Comparison of ENCODE assay signal across 11 cellular contexts in genomic region chr2:42170619-42171395, GRCh38. TPM values are rescaled to one million over a fixed set of nuclear protein-coding genes. Genes with fewer than 3 reads are reported as not detected.
DNase-seq lines count a peak whose midpoint lies in the region; ATAC-seq lines count a peak whose summit lies in the region.
"Had no signal": no experiment of that assay in that cellular context is flagged by ENCODE, and none has a peak within 500 bp of the region (broad histone marks: within the 10 kb centered on the region; RNA-seq: fewer than 3 reads in every experiment).

No MANE protein-coding gene starts in this region.

- H3K36me3 Mint-ChIP-seq in activated CD8-positive, alpha-beta T cell treated with anti-CD3 and anti-CD28 coated beads, Interleukin-2, amount 10 ng/mL, durations not matched to agents 7 days and 5 days (ENCODE audit: low read depth) = peaks cover 8% of the 10 kb centered on the region

- 63% methylated on average over 9 of the region's 9 CpGs for WGBS in right cardiac atrium

- H3K27me3 Mint-ChIP-seq in activated CD8-positive, alpha-beta T cell treated with anti-CD3 and anti-CD28 coated beads, Interleukin-2, amount 10 ng/mL, durations not matched to agents 7 days and 5 days (ENCODE audit: low read depth) = no peaks in the 10 kb centered on the region

- no peak for DNase-seq in SJCRH30
- DNase-seq in right cardiac atrium = no peak
- DNase-seq in NCI-H1092 (lab: John Stamatoyannopoulos, UW) = no peak
- DNase-seq in iPS-NIHi7 (ENCODE audit: extremely low spot score) = no peak
- DNase-seq in activated CD8-positive, alpha-beta T cell treated with anti-CD3 and anti-CD28 coated beads, Interleukin-2, amount 10 ng/mL, durations not matched to agents 7 days and 5 days = no peak
- DNase-seq: HCEC 1CT, NCI-H1048 had no signal

- no peak overlapping the region for H3K27ac ChIP-seq in SJCRH30
- H3K27ac ChIP-seq in right cardiac atrium (ENCODE audit: low read length) = no peak overlapping the region
- no peak overlapping the region for H3K27ac ChIP-seq in skeletal muscle tissue (ENCODE audit: low read depth, low read length)

- H3K9me3 Mint-ChIP-seq in activated CD8-positive, alpha-beta T cell treated with anti-CD3 and anti-CD28 coated beads, Interleukin-2, amount 10 ng/mL, durations not matched to agents 7 days and 5 days (ENCODE audit: insufficient read depth) = no peaks in the 10 kb centered on the region

- POLR2A ChIA-PET in activated CD8-positive, alpha-beta T cell treated with anti-CD3 and anti-CD28 coated beads, Interleukin-2, amount 10 ng/mL, durations not matched to agents 7 days and 5 days (lab: Charles Lee) = interaction anchor here (0.7 to 4.1 kb wide), 8 partner anchors 8 to 71 kb away, joined by 3 to 37 read pairs (median 7); no protein-coding TSS in a partner anchor

- intact Hi-C loops in right cardiac atrium (cut with DNase I) = loop anchor here in 1 of 4 donors (10.0 kb wide), 1 partner anchor 56 kb away; no protein-coding TSS in a partner anchor

- H3K27me3 ChIP-seq in SJCRH30 (no peaks in the 10 kb centered on the region), right cardiac atrium (ENCODE audit: control insufficient read depth, insufficient read depth) (no peaks in the 10 kb centered on the region), skeletal muscle tissue (ENCODE audit: control insufficient read depth in 3 of 3, insufficient read depth in 3 of 3, low read length in 3 of 3) (no peaks in the 10 kb centered on the region)

- ATAC-seq in right cardiac atrium = no peak
- no peak for ATAC-seq in HG02642 (IDR thresholded peaks at IDR 0.05; ENCODE audit: poor library complexity, unreplicated experiment)
- ATAC-seq in activated CD8-positive, alpha-beta T cell treated with anti-CD3 and anti-CD28 coated beads, Interleukin-2, amount 10 ng/mL, durations not matched to agents 7 days and 5 days = no peak
- ATAC-seq: left lobe of liver had no signal

- H3K36me3 ChIP-seq in SJCRH30 (peaks cover 2% of the 10 kb centered on the region), skeletal muscle tissue (ENCODE audit: control insufficient read depth in 3 of 3, insufficient read depth in 3 of 3, low read length in 3 of 3) (no peaks in the 10 kb centered on the region)

- CTCF ChIA-PET in activated CD8-positive, alpha-beta T cell treated with anti-CD3 and anti-CD28 coated beads, Interleukin-2, amount 10 ng/mL, durations not matched to agents 7 days and 5 days (lab: Charles Lee) = interaction anchor here (1.0 to 4.7 kb wide), 13 partner anchors 9 to 157 kb away, joined by 3 to 48 read pairs (median 9); no protein-coding TSS in a partner anchor

- peak overlapping the region in 2 of 3 donors; percentile 84 to 88 for H3K9ac ChIP-seq in skeletal muscle tissue (ENCODE audit: low read depth in 1 of 3, low read length in 3 of 3)

- H3K27ac Mint-ChIP-seq in activated CD8-positive, alpha-beta T cell treated with anti-CD3 and anti-CD28 coated beads, Interleukin-2, amount 10 ng/mL, durations not matched to agents 7 days and 5 days = no peak overlapping the region

- H3K4me1 ChIP-seq in SJCRH30 (peaks cover 27% of the 10 kb centered on the region), right cardiac atrium (ENCODE audit: control insufficient read depth, insufficient read depth, low read length) (no peaks in the 10 kb centered on the region), skeletal muscle tissue (ENCODE audit: control insufficient read depth in 3 of 3, insufficient read depth in 3 of 3, low read length in 3 of 3) (peaks cover 11 to 17% (median 11%) of the 10 kb centered on the region in 3 donors)

- H3K4me3 Mint-ChIP-seq in activated CD8-positive, alpha-beta T cell treated with anti-CD3 and anti-CD28 coated beads, Interleukin-2, amount 10 ng/mL, durations not matched to agents 7 days and 5 days = no peak overlapping the region

- H3K4me3 ChIP-seq in GM08714 (ENCODE audit: low read length) (peak overlapping the region; percentile 80), SJCRH30 (peak overlapping the region; percentile 100), right cardiac atrium (ENCODE audit: low read length) (peak overlapping the region; percentile 71), skeletal muscle tissue (ENCODE audit: low read length in 3 of 3) (peak overlapping the region; percentile 82 to 87 (median 85))

- H3K9me3 ChIP-seq in SJCRH30 (replicated peaks) = no peaks in the 10 kb centered on the region
- no peaks in the 10 kb centered on the region for H3K9me3 ChIP-seq in right cardiac atrium (ENCODE audit: control insufficient read depth, low read length)
- H3K9me3 ChIP-seq in skeletal muscle tissue (ENCODE audit: control insufficient read depth in 3 of 3, low read length in 3 of 3) = no peaks in the 10 kb centered on the region

- H3K4me1 Mint-ChIP-seq in activated CD8-positive, alpha-beta T cell treated with anti-CD3 and anti-CD28 coated beads, Interleukin-2, amount 10 ng/mL, durations not matched to agents 7 days and 5 days (ENCODE audit: low read depth) = peaks cover 23% of the 10 kb centered on the region

RNA-seq across cellular contexts. Expression of gene EML4, which starts 1.7 kb away (rescaled TPM):
- 117 and 128 TPM in 2 replicates for total RNA-seq in SJCRH30 (2014; rRNA removed; shearing (Covaris generic))
- total RNA-seq in right cardiac atrium = 10 to 100 TPM in 1 of 4 donors, 1 to 10 TPM in 3; 7.2 to 13.8 (median 8.8) TPM
- polyA plus RNA-seq in right cardiac atrium = 3.8 TPM
- total RNA-seq in skeletal muscle tissue = 32.9 TPM
- 10 to 100 TPM; 88.0 to 89.7 TPM for total RNA-seq in activated CD8-positive, alpha-beta T cell treated with anti-CD3 and anti-CD28 coated beads, Interleukin-2, amount 10 ng/mL, durations not matched to agents 7 days and 5 days
